In the genomic region with DNA sequence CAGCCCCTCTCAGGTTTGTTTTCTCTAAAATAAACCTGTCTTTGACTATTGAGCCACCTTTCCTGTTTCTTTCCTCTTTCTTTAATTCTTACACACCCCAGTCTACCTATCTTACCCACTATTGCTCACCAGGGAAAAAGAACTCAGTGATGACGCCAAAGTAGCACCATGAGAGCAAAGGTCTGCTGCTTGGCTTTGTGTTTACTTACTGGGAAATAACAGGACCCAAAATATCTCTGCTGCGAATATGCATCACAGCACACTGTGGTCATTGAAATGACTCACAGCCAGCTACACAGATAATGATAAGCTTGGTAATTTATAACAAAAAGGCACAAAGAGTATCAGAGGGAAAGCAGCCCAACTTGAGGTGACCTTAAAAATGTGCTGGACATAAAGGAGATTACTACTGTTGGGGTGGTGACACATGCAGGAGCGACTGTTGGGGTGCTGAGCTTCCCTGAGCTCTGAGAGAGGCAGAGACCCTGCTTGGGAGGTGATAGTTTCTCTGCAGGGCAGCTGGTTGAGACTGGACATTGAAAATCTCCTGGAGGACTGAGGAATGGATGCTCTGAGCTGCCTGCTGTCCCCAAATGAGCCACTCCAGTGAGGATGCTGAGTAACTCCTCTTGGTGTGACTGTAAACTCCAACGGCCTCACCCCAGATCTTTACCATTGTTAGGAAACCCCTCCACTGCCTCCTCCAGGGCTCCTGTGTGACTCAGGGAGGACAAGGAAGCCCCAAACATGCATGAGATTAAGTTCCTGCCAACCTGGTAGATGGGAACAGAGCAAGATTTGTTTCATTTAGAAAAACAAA, we compare ENCODE assay signal across 1 cellular context.
A peak's percentile ranks its signal among the peaks of the same experiment; 100 is the strongest.
TF ChIP-seq lines count a peak whose summit lies in the region.

No MANE protein-coding gene starts in this region.

TF ChIP-seq in IMR-90, 13 proteins besides CTCF, POLR2A, EP300 and RAD21 (continued from another document):
- TF ChIP-seq MAZ (IDR thresholded peaks at IDR 0.05; ENCODE audit: borderline replicate concordance, low read depth, low read length) = no peak
- TF ChIP-seq SMC3 (IDR thresholded peaks at IDR 0.05; ENCODE audit: low read depth, low read length) = no peak
- TF ChIP-seq RCOR1 (IDR thresholded peaks at IDR 0.05; ENCODE audit: insufficient replicate concordance, low read length) = peak; percentile 87
